In genomic region chr2:47819834-47820233, GRCh38 we compare ENCODE assay signal across 32 cellular contexts. TPM values are rescaled to one million over a fixed set of nuclear protein-coding genes. Genes with fewer than 3 reads are reported as not detected.
A peak's percentile ranks its signal among the peaks of the same experiment; 100 is the strongest.
DNase-seq lines count a peak whose midpoint lies in the region; ATAC-seq, FAIRE-seq and TF ChIP-seq lines count a peak whose summit lies in the region.
"Had no signal": no experiment of that assay in that cellular context is flagged by ENCODE, and none has a peak within 500 bp of the region (broad histone marks: within the 10 kb centered on the region; RNA-seq: fewer than 3 reads in every experiment).

No MANE protein-coding gene starts in this region.

- peak; percentile 64 for ATAC-seq in foreskin keratinocyte
- ATAC-seq: psoas muscle, sciatic nerve had no signal

- peaks cover 43 to 98% (median 94%) of the 10 kb centered on the region in 4 donors for H3K36me3 ChIP-seq in stomach

- no peak overlapping the region for H3K4me3 ChIP-seq in stomach
- H3K4me3 ChIP-seq: psoas muscle, SJSA1, tibial artery had no signal

- H3K27me3 ChIP-seq in foreskin keratinocyte (no peaks in the 10 kb centered on the region), stomach (no peaks in the 10 kb centered on the region)
- H3K27me3 ChIP-seq: SJSA1, tibial artery had no signal

- TF ChIP-seq POLR2A in stomach (IDR thresholded peaks at IDR 0.05), result no peak

- peak; percentile 25 for FAIRE-seq in D721Med (lab: Jason Lieb, UNC)
- FAIRE-seq: bronchial epithelial cell, colon, keratinocyte had no signal

- no peak for TF ChIP-seq EP300 in stomach (IDR thresholded peaks at IDR 0.05)

- intact Hi-C loops in stomach (cut with DNase I; ENCODE audit: low total_unique reads), result no loop called here
- intact Hi-C loops in cardiac septum (cut with DNase I), result no loop called here

- TF ChIP-seq CTCF in D721Med (IDR thresholded peaks at IDR 0.05; ENCODE audit: insufficient read depth, missing control alignments) (no peak), foreskin keratinocyte (conservative IDR thresholded peaks at IDR 0.05) (no peak), stomach (IDR thresholded peaks at IDR 0.05) (no peak)

- H3K27ac ChIP-seq in foreskin keratinocyte, result no peak overlapping the region
- no peak overlapping the region for H3K27ac ChIP-seq in stomach
- H3K27ac ChIP-seq: KMS-11, psoas muscle, SJSA1, tibial artery, WERI-Rb-1 had no signal

- no peaks in the 10 kb centered on the region for H3K9me3 ChIP-seq in stomach
- H3K9me3 ChIP-seq: psoas muscle, SJSA1, tibial artery had no signal

- WGBS in stomach, 5 donors, result 88 to 96% (median 91%) methylated on average over 3 of the region's 3 CpGs

- H3K4me1 ChIP-seq in foreskin keratinocyte (no peaks in the 10 kb centered on the region), stomach (no peaks in the 10 kb centered on the region)
- H3K4me1 ChIP-seq: psoas muscle, SJSA1, tibial artery had no signal

- DNase-seq in D721Med (ENCODE audit: insufficient read length, low spot score), result no peak
- peak; percentile 55 for DNase-seq in HS-5 (ENCODE audit: low read depth)
- DNase-seq in RKO (ENCODE audit: low spot score), result peak; percentile 48
- peak in 1 of 2 donors; percentile 22 for DNase-seq in foreskin keratinocyte
- no peak for DNase-seq in Ammon's horn (ENCODE audit: low spot score)
- DNase-seq in activated CD4-positive, alpha-beta T cell treated with anti-CD3 and anti-CD28 coated beads for 4 hours, result no peak
- no peak for DNase-seq in stomach
- DNase-seq in cardiac septum (ENCODE audit: low spot score), result no peak
- DNase-seq: activated CD4-positive, alpha-beta T cell treated with anti-CD3 and anti-CD28 coated beads for 48 hours; activated CD8-positive, alpha-beta memory T cell treated with anti-CD3 and anti-CD28 coated beads for 24 hours; amniotic stem cell; C1 segment of cervical spinal cord; DMS53; effector CD4-positive, alpha-beta T cell; glutamatergic neuron; naive B cell; NCI-H1436; NCI-H2081 treated with DMSO at 0.1 percent for 48 hours; NCI-H2227 treated with DMSO at 0.1 percent for 48 hours; NCI-H526; NK-92 treated with Interleukin-12 subunit alpha and Interleukin-12 subunit beta, amount 100 ng/mL, for 24 hours; psoas muscle; stimulated activated CD4-positive, alpha-beta T cell treated with anti-CD3 and anti-CD28 coated beads, Interleukin-4, amount 100 ng/mL, for 1 hour; T1000; tibial artery; WERI-Rb-1 had no signal

RNA-seq across cellular contexts. Expression of gene MSH6, which starts 36.9 kb away (rescaled TPM):
- total RNA-seq in foreskin keratinocyte (94.0 and 104 TPM in 2 replicates), stomach (10 to 100 TPM in 4 of 5 donors, 1 to 10 TPM in 1; 6.2 to 45.7 (median 12.8) TPM), cardiac septum (22.0 TPM)
- polyA plus RNA-seq in foreskin keratinocyte (23.4 and 27.1 TPM in 2 replicates), stomach (1 to 10 TPM; 5.7 to 7.5 (median 7.3) TPM)

Comparison
In these comparisons a context has a peak if more than half of its experiments do, and no peak if none do; other contexts are left out.
1. DNase-seq: peak in HS-5 (single experiment) and RKO (single experiment); none in D721Med (single experiment), Ammon's horn (single experiment), activated CD4-positive, alpha-beta T cell treated with anti-CD3 and anti-CD28 coated beads for 4 hours (0 of 2), stomach (single experiment) and cardiac septum (single experiment).